Comparison of ENCODE assay signal across 8 cellular contexts in the genomic region with DNA sequence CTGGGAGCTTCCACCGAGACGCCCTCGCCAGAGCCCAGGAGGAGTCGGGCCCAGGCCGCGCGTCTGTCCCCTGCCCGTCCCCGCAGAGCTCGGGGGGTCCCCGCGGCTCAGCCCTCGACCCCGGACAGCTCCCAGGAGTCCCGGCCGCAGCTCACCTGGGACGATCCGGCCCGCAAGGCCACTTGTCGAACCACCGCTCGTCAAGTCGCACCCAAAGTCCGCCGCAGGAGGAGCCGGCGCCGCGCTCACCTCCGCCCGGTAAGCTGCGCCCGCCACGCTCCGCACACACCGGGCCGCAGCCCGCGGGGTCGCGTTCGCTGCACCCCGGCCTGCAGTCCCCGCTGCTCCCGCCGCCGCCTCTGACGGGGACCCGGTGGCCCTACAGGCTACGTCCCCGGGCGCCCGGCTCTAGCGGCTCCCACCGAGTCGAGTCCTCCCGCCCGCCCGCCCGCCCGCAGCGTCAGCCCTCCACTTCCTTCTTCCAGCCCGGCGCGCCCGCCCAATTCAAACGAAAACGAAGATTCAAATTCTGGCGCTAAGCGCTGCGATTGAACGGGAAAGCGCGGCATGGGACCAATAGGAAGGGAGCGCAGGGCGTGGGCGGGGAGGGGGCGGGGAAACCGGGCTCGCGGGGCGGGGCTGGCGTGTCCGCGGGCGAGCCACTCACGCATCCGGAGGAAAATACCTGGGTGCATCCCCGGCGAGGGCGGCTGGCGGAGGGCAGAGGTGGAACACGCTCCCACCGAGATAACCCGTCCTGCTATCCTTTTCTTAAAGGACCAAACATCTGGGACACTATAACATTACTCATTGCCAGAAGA. TPM values are rescaled to one million over a fixed set of nuclear protein-coding genes. Genes with fewer than 3 reads are reported as not detected.
DNase-seq lines count a peak whose midpoint lies in the region; ATAC-seq and TF ChIP-seq lines count a peak whose summit lies in the region.

A gene with protein sequence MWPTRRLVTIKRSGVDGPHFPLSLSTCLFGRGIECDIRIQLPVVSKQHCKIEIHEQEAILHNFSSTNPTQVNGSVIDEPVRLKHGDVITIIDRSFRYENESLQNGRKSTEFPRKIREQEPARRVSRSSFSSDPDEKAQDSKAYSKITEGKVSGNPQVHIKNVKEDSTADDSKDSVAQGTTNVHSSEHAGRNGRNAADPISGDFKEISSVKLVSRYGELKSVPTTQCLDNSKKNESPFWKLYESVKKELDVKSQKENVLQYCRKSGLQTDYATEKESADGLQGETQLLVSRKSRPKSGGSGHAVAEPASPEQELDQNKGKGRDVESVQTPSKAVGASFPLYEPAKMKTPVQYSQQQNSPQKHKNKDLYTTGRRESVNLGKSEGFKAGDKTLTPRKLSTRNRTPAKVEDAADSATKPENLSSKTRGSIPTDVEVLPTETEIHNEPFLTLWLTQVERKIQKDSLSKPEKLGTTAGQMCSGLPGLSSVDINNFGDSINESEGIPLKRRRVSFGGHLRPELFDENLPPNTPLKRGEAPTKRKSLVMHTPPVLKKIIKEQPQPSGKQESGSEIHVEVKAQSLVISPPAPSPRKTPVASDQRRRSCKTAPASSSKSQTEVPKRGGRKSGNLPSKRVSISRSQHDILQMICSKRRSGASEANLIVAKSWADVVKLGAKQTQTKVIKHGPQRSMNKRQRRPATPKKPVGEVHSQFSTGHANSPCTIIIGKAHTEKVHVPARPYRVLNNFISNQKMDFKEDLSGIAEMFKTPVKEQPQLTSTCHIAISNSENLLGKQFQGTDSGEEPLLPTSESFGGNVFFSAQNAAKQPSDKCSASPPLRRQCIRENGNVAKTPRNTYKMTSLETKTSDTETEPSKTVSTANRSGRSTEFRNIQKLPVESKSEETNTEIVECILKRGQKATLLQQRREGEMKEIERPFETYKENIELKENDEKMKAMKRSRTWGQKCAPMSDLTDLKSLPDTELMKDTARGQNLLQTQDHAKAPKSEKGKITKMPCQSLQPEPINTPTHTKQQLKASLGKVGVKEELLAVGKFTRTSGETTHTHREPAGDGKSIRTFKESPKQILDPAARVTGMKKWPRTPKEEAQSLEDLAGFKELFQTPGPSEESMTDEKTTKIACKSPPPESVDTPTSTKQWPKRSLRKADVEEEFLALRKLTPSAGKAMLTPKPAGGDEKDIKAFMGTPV (N-terminal part only) (minus strand): TSS at position 480 of the 821 bp plus-strand sequence. CDS start 756 bp downstream, outside the sequence.

- peak; percentile 88 for ATAC-seq in HG02642 (IDR thresholded peaks at IDR 0.05; ENCODE audit: poor library complexity, unreplicated experiment)

- H3K36me3 Mint-ChIP-seq in activated naive CD8-positive, alpha-beta T cell treated with anti-CD3 and anti-CD28 coated beads for 36 hours: peaks cover 38% of the 10 kb centered on the region

- H3K4me3 ChIP-seq in GM12875 (ENCODE audit: low read depth, low read length) (peak within 1 kb of the TSS; percentile 91), SU-DHL-6 (ENCODE audit: insufficient read depth, low read length, poor library complexity, severe bottlenecking) (peak within 1 kb of the TSS; percentile 97), trophoblast cell (ENCODE audit: low read depth, low read length) (peak within 1 kb of the TSS; percentile 98), transverse colon (peak within 1 kb of the TSS; percentile 39 to 82 (median 61))

- H3K4me1 ChIP-seq in trophoblast cell (ENCODE audit: control insufficient read depth in 1 of 2, insufficient read depth in 2 of 2, low read length in 2 of 2) (peaks cover 6 to 15% of the 10 kb centered on the region in 2 experiments), transverse colon (peaks cover 6 to 15% (median 10%) of the 10 kb centered on the region in 4 donors)

- H3K36me3 ChIP-seq in SU-DHL-6 (ENCODE audit: low read length) (peaks cover 35% of the 10 kb centered on the region), trophoblast cell (ENCODE audit: control insufficient read depth in 1 of 2, insufficient read depth in 2 of 2, low read length in 2 of 2) (peaks cover 2 to 3% of the 10 kb centered on the region in 2 experiments), transverse colon (no peaks in the 10 kb centered on the region)

- H3K9me3 ChIP-seq in SU-DHL-6 (ENCODE audit: insufficient read depth, low read length) (no peaks in the 10 kb centered on the region), trophoblast cell (ENCODE audit: insufficient read depth, low read depth, low read length) (no peaks in the 10 kb centered on the region), transverse colon (no peaks in the 10 kb centered on the region)

- H2AFZ ChIP-seq in SU-DHL-6 (ENCODE audit: low read depth, low read length, severe bottlenecking) (peak within 1 kb of the TSS; percentile 97), trophoblast cell (ENCODE audit: insufficient read depth, low read length, poor library complexity) (peak within 1 kb of the TSS; percentile 96)

- H3K4me1 Mint-ChIP-seq in activated naive CD8-positive, alpha-beta T cell treated with anti-CD3 and anti-CD28 coated beads for 36 hours: peaks cover 20% of the 10 kb centered on the region

- peak within 1 kb of the TSS; percentile 97 for H3K4me3 Mint-ChIP-seq in activated naive CD8-positive, alpha-beta T cell treated with anti-CD3 and anti-CD28 coated beads for 36 hours

- peak within 1 kb of the TSS; percentile 89 for H3K27ac Mint-ChIP-seq in activated naive CD8-positive, alpha-beta T cell treated with anti-CD3 and anti-CD28 coated beads for 36 hours

- intact Hi-C loops in cardiac septum (cut with DNase I): no loop called here
- intact Hi-C loops in transverse colon (cut with DNase I; ENCODE audit: low total_unique reads): no loop called here

- H3K23ac ChIP-seq in trophoblast cell (ENCODE audit: low read length): no peak within 1 kb of the TSS

- in situ Hi-C loops in transverse colon (cut with MboI; ENCODE audit: low pct_ligation_motif_present in 1 of 4, low pct_unique_long_range_greater_than_20kb in 1 of 4, low sequenced_read_pairs in 3 of 4): no loop called here

- H3F3A ChIP-seq in SU-DHL-6 (ENCODE audit: insufficient read depth): 0 out of 2 replicates have a peak, but pooled peaks cover 3% of the 10 kb centered on the region

- H3K79me2 ChIP-seq in SU-DHL-6 (ENCODE audit: insufficient read depth, low read length): peaks cover 47% of the 10 kb centered on the region
- H3K79me2 ChIP-seq in trophoblast cell (ENCODE audit: control insufficient read depth, insufficient read depth, low read length, poor library complexity): peaks cover 10% of the 10 kb centered on the region

- H3K9ac ChIP-seq in SU-DHL-6 (ENCODE audit: low read length) (peak within 1 kb of the TSS; percentile 99), trophoblast cell (ENCODE audit: low read length) (peak within 1 kb of the TSS; percentile 80)

- peak within 1 kb of the TSS; percentile 94 for H4K91ac ChIP-seq in trophoblast cell (ENCODE audit: low read depth, low read length)

- H3K27ac ChIP-seq in SU-DHL-6 (ENCODE audit: low read depth, low read length) (peak within 1 kb of the TSS; percentile 79), trophoblast cell (ENCODE audit: low read depth, low read length) (no peak within 1 kb of the TSS), transverse colon (peak within 1 kb of the TSS in 3 of 4 donors; percentile 53 to 70 (median 57))

- TF ChIP-seq POLR2A in transverse colon (IDR thresholded peaks at IDR 0.05): no peak

- no CpG with 5 or more reads among the region's 95 CpGs for WGBS in trophoblast cell (ENCODE audit: extremely low coverage, insufficient coverage, insufficient read length)
- 1% methylated on average over 50 of the region's 95 CpGs; no CpG with 5 or more reads in 1 of the 2 donors for WGBS in transverse colon (ENCODE audit: low coverage in 1 of 2), 2 donors

- H3K27me3 ChIP-seq in SU-DHL-6 (ENCODE audit: low read length) (no peaks in the 10 kb centered on the region), trophoblast cell (ENCODE audit: insufficient read depth, low read length) (no peaks in the 10 kb centered on the region), transverse colon (peaks cover 38% of the 10 kb centered on the region)

- peak within 1 kb of the TSS; percentile 65 for H2AK5ac ChIP-seq in trophoblast cell (ENCODE audit: low read length)

- H4K8ac ChIP-seq in trophoblast cell (ENCODE audit: low read depth, low read length): peak within 1 kb of the TSS; percentile 88

- H3K79me1 ChIP-seq in trophoblast cell (ENCODE audit: low read length): peaks cover 6% of the 10 kb centered on the region

- H4K20me1 ChIP-seq in SU-DHL-6 (ENCODE audit: low read depth, low read length): peaks cover 31% of the 10 kb centered on the region

- H4K12ac ChIP-seq in trophoblast cell (ENCODE audit: low read depth, low read length): peak within 1 kb of the TSS; percentile 83

- peak within 1 kb of the TSS; percentile 86 for H2BK5ac ChIP-seq in trophoblast cell (ENCODE audit: low read depth, low read length, poor library complexity)

- H3K9me2 ChIP-seq in SU-DHL-6 (replicated peaks; ENCODE audit: insufficient read depth, low read length): no peaks in the 10 kb centered on the region

- peak within 1 kb of the TSS; percentile 86 for H3K4ac ChIP-seq in trophoblast cell (ENCODE audit: low read depth, low read length)

- peak within 1 kb of the TSS; percentile 84 for H2BK120ac ChIP-seq in trophoblast cell (ENCODE audit: insufficient read depth, low read length, poor library complexity)

- TF ChIP-seq CTCF in GM12875 (IDR thresholded peaks at IDR 0.05; ENCODE audit: borderline replicate concordance, insufficient read depth, low read depth, low read length) (no peak), SU-DHL-6 (IDR thresholded peaks at IDR 0.05; ENCODE audit: insufficient read depth, low read length, poor library complexity, severe bottlenecking) (no peak), transverse colon (IDR thresholded peaks at IDR 0.05) (no peak)

- peak; percentile 85 for DNase-seq in NCI-H1092 treated with DMSO at 0.1 percent for 48 hours (lab: John Stamatoyannopoulos, UW)
- DNase-seq in activated naive CD8-positive, alpha-beta T cell treated with anti-CD3 and anti-CD28 coated beads for 36 hours: peak; percentile 90
- DNase-seq in cardiac septum (ENCODE audit: low spot score): peak; percentile 94
- DNase-seq in trophoblast cell: peak; percentile 88 to 98
- peak; percentile 91 for DNase-seq in transverse colon

- TF ChIP-seq EP300 in transverse colon (IDR thresholded peaks at IDR 0.05; ENCODE audit: low read depth): no peak

- peak within 1 kb of the TSS; percentile 96 for H3K18ac ChIP-seq in trophoblast cell (ENCODE audit: low read length)

- H3K14ac ChIP-seq in trophoblast cell (ENCODE audit: low read length): peak within 1 kb of the TSS; percentile 92

- H3K27me3 Mint-ChIP-seq in activated naive CD8-positive, alpha-beta T cell treated with anti-CD3 and anti-CD28 coated beads for 36 hours: peaks cover 42% of the 10 kb centered on the region

- H3K4me2 ChIP-seq in SU-DHL-6 (ENCODE audit: low read depth, low read length, poor library complexity, severe bottlenecking) (peak within 1 kb of the TSS; percentile 98), trophoblast cell (ENCODE audit: low read length) (peak within 1 kb of the TSS; percentile 100)

- H3K9me3 Mint-ChIP-seq in activated naive CD8-positive, alpha-beta T cell treated with anti-CD3 and anti-CD28 coated beads for 36 hours: no peaks in the 10 kb centered on the region

- no peak within 1 kb of the TSS for H2BK12ac ChIP-seq in trophoblast cell (ENCODE audit: low read length)

RNA-seq across cellular contexts. Expression of the gene that starts here (rescaled TPM):
- 100 to 1,000 TPM; 196 to 210 TPM for total RNA-seq in activated naive CD8-positive, alpha-beta T cell treated with anti-CD3 and anti-CD28 coated beads for 36 hours
- 1.1 TPM for total RNA-seq in cardiac septum
- polyA plus RNA-seq in trophoblast cell (2013): 28.7 and 34.2 TPM in 2 replicates
- total RNA-seq in transverse colon: 10 to 100 TPM in 2 of 4 donors, 1 to 10 TPM in 2; 4.5 to 40.8 (median 8.4) TPM

Comparison
In these comparisons a context has a peak if more than half of its experiments do, and no peak if none do; other contexts are left out.
1. RNA of the gene that starts here (total RNA-seq): 196 to 210 TPM in activated naive CD8-positive, alpha-beta T cell treated with anti-CD3 and anti-CD28 coated beads for 36 hours; 4.5 to 40.8 TPM in transverse colon and 1.1 TPM in cardiac septum (single experiment); every median in the first group is over 4 times any median in the second.
2. Peak in every context shown above with its lines, with median percentiles within 50 percentile points of each other: H3K4me3 ChIP-seq and DNase-seq.